In the genomic region with DNA sequence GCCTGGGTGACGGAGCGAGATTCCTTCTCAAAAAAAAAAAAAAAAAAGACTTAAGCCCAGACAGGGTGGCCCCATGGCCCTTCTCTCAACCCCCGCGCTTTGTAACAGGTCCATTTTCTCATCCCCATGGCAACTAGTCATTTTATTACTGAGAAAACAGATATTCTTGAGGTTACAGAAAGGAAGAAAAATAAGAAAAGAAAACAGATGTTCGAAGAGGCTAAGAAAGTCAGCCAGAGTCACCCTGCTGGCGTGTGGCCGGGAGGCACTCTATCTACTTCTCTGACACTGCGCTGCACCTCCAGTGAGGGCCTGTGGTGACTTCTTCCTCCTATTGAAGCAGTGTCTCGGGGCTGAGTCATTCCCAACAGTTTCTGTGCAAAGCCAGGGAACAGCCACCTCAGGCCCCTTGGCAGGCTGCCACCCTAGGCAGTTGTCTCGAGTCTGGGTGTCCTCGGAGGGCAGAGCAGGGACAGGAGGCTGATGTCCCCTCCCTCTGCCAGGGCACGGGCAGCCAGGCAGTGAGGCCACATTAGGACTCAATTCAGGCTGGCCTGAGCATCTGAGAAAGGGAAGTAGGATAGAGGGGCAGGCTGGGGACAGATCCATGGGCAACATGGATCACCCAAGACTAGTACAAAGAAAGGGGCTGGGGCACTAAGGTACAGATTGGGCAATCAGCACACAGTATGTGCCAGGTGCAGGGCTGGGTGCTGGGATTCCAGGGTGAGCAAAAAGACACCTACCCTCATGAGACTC, we compare ENCODE assay signal across 8 cellular contexts. TPM values are rescaled to one million over a fixed set of nuclear protein-coding genes. Genes with fewer than 3 reads are reported as not detected.
DNase-seq lines count a peak whose midpoint lies in the region; ATAC-seq lines count a peak whose summit lies in the region.

No MANE protein-coding gene starts in this region.

- H3K27ac ChIP-seq in mesenchymal stem cell (ENCODE audit: low read length, poor library complexity, severe bottlenecking) (peak overlapping the region; percentile 6), thymus (ENCODE audit: low read depth) (peak overlapping the region; percentile 31)

- H4K8ac ChIP-seq in mesenchymal stem cell (ENCODE audit: low read length) = peak overlapping the region; percentile 35

- no peaks in the 10 kb centered on the region for H3K9me3 Mint-ChIP-seq in dendritic cell treated with granulocyte-macrophage colony-stimulating factor and Interleukin-4, amounts not matched to agents 40 ng/mL and 50 ng/mL, for 4 days

- no peak overlapping the region for H2BK5ac ChIP-seq in mesenchymal stem cell (ENCODE audit: low read depth, low read length, poor library complexity, severe bottlenecking)

- H3K4me3 Mint-ChIP-seq in dendritic cell treated with granulocyte-macrophage colony-stimulating factor and Interleukin-4, amounts not matched to agents 40 ng/mL and 50 ng/mL, for 4 days = peak overlapping the region; percentile 60

- peak overlapping the region in 1 of 2 experiments; percentile 86 for H3K18ac ChIP-seq in mesenchymal stem cell (ENCODE audit: low read depth in 1 of 2, low read length in 2 of 2)

- peak overlapping the region; percentile 54 for H2AFZ ChIP-seq in mesenchymal stem cell (ENCODE audit: low read depth, low read length)

- H3K4me2 ChIP-seq in mesenchymal stem cell (ENCODE audit: low read length, poor library complexity, severe bottlenecking) = peak overlapping the region; percentile 24

- intact Hi-C loops in dendritic cell treated with granulocyte-macrophage colony-stimulating factor and Interleukin-4, amounts not matched to agents 40 ng/mL and 50 ng/mL, for 4 days (cut with micrococcal nuclease) = loop anchor here (2.0 kb wide), 2 partner anchors 16 to 30 kb away; a partner anchor contains a TSS

- H3K4me3 ChIP-seq in mesenchymal stem cell (ENCODE audit: insufficient read depth in 1 of 2, low read depth in 1 of 2, low read length in 2 of 2) (peak overlapping the region in 1 of 2 experiments; percentile 56), thymus (ENCODE audit: low read length) (no peak overlapping the region)

- peak overlapping the region in 1 of 2 experiments; percentile 35 for H3K14ac ChIP-seq in mesenchymal stem cell (ENCODE audit: low read length in 2 of 2)

- no peaks in the 10 kb centered on the region for H3K36me3 ChIP-seq in mesenchymal stem cell (ENCODE audit: control insufficient read depth in 1 of 2, insufficient read depth in 2 of 2, low read depth in 1 of 2, low read length in 2 of 2)
- H3K36me3 ChIP-seq in thymus (ENCODE audit: control insufficient read depth, insufficient read depth) = no peaks in the 10 kb centered on the region

- no peaks in the 10 kb centered on the region for H3K79me1 ChIP-seq in mesenchymal stem cell (replicated peaks; ENCODE audit: low read length, poor library complexity, severe bottlenecking)

- H2BK120ac ChIP-seq in mesenchymal stem cell (ENCODE audit: low read depth, low read length) = no peak overlapping the region

- H3K23ac ChIP-seq in mesenchymal stem cell (ENCODE audit: low read length in 2 of 2) = no peak overlapping the region

- DNase-seq in DMS79 treated with DMSO at 0.1 percent for 48 hours (lab: John Stamatoyannopoulos, UW) = peak; percentile 82
- DNase-seq in SHP77 (lab: John Stamatoyannopoulos, UW) = peak; percentile 80 to 82
- DNase-seq in mesenchymal stem cell = peak; percentile 93
- DNase-seq in ecto neural progenitor cell (ENCODE audit: low spot score) = no peak

- 42% methylated on average over 10 of the region's 12 CpGs for WGBS in mesenchymal stem cell
- WGBS in thymus = 31% methylated on average over 12 of the region's 12 CpGs

- H3K4me1 Mint-ChIP-seq in dendritic cell treated with granulocyte-macrophage colony-stimulating factor and Interleukin-4, amounts not matched to agents 40 ng/mL and 50 ng/mL, for 4 days (ENCODE audit: low read depth) = peaks cover 40% of the 10 kb centered on the region

- H2AK5ac ChIP-seq in mesenchymal stem cell (ENCODE audit: low read length, severe bottlenecking) = no peak overlapping the region

- H3K27me3 ChIP-seq in mesenchymal stem cell (ENCODE audit: control insufficient read depth in 1 of 2, insufficient read depth in 1 of 2, low read length in 2 of 2) (peaks cover 0 to under 1% of the 10 kb centered on the region in 2 experiments), thymus (ENCODE audit: control insufficient read depth, insufficient read depth) (no peaks in the 10 kb centered on the region)

- ATAC-seq in HG03045 (IDR thresholded peaks at IDR 0.05; ENCODE audit: unreplicated experiment) (peak; percentile 60), HG02623 (IDR thresholded peaks at IDR 0.05; ENCODE audit: unreplicated experiment) (no peak)

- H3K27ac Mint-ChIP-seq in dendritic cell treated with granulocyte-macrophage colony-stimulating factor and Interleukin-4, amounts not matched to agents 40 ng/mL and 50 ng/mL, for 4 days = peak overlapping the region; percentile 93

- H2BK15ac ChIP-seq in mesenchymal stem cell (ENCODE audit: low read depth, poor library complexity, severe bottlenecking) = no peak overlapping the region

- H4K91ac ChIP-seq in mesenchymal stem cell (ENCODE audit: low read length) = peak overlapping the region; percentile 36

- peak overlapping the region; percentile 69 for H3K9ac ChIP-seq in mesenchymal stem cell (ENCODE audit: low read length)

- H3K9me3 ChIP-seq in mesenchymal stem cell (ENCODE audit: control insufficient read depth, low read length) = peaks cover 5% of the 10 kb centered on the region
- H3K9me3 ChIP-seq in thymus (ENCODE audit: control insufficient read depth) = no peaks in the 10 kb centered on the region

- H3K36me3 Mint-ChIP-seq in dendritic cell treated with granulocyte-macrophage colony-stimulating factor and Interleukin-4, amounts not matched to agents 40 ng/mL and 50 ng/mL, for 4 days (ENCODE audit: low read depth) = no peaks in the 10 kb centered on the region

- no peaks in the 10 kb centered on the region for H3K27me3 Mint-ChIP-seq in dendritic cell treated with granulocyte-macrophage colony-stimulating factor and Interleukin-4, amounts not matched to agents 40 ng/mL and 50 ng/mL, for 4 days

- H3K4me1 ChIP-seq in mesenchymal stem cell (ENCODE audit: control insufficient read depth, insufficient read depth, low read depth, low read length) = peaks cover 9% of the 10 kb centered on the region
- no peaks in the 10 kb centered on the region for H3K4me1 ChIP-seq in thymus (ENCODE audit: control insufficient read depth, insufficient read depth, low read length)

- peak overlapping the region in 1 of 2 experiments; percentile 40 for H3K4ac ChIP-seq in mesenchymal stem cell (ENCODE audit: low read depth in 1 of 2, low read length in 2 of 2)

- peak overlapping the region in 1 of 2 experiments; percentile 87 for H2BK12ac ChIP-seq in mesenchymal stem cell (ENCODE audit: low read length in 2 of 2)

RNA-seq across cellular contexts. Expression of a gene that starts 16.4 kb away (rescaled TPM):
- 33.9 TPM for polyA plus RNA-seq in mesenchymal stem cell (2013, experiment 1 of 2)
- polyA plus RNA-seq in mesenchymal stem cell (2013, experiment 2 of 2) = 33.2 TPM
- polyA plus RNA-seq in thymus = 22.7 TPM

RNA-seq across cellular contexts. Expression of a gene that starts 19.3 kb away (rescaled TPM):
- not detected for polyA plus RNA-seq in mesenchymal stem cell (2013, experiment 1 of 2)
- polyA plus RNA-seq in mesenchymal stem cell (2013, experiment 2 of 2) = not detected
- polyA plus RNA-seq in thymus = 0.11 TPM

RNA-seq across cellular contexts. Expression of a gene that starts 28.6 kb away (rescaled TPM):
- polyA plus RNA-seq in mesenchymal stem cell (2013, experiment 1 of 2) = 34.0 TPM
- 33.7 TPM for polyA plus RNA-seq in mesenchymal stem cell (2013, experiment 2 of 2)
- polyA plus RNA-seq in thymus = 36.2 TPM

RNA-seq across cellular contexts. Expression of a gene that starts 28.8 kb away (rescaled TPM):
- 1,069 TPM for polyA plus RNA-seq in mesenchymal stem cell (2013, experiment 1 of 2)
- polyA plus RNA-seq in mesenchymal stem cell (2013, experiment 2 of 2) = 1,068 TPM
- 1,132 TPM for polyA plus RNA-seq in thymus

RNA-seq across cellular contexts. Expression of a gene that starts 31.0 kb away (rescaled TPM):
- 166 TPM for polyA plus RNA-seq in mesenchymal stem cell (2013, experiment 1 of 2)
- polyA plus RNA-seq in mesenchymal stem cell (2013, experiment 2 of 2) = 168 TPM
- polyA plus RNA-seq in thymus = 104 TPM
